Comparison of ENCODE assay signal across 8 cellular contexts in the genomic region with DNA sequence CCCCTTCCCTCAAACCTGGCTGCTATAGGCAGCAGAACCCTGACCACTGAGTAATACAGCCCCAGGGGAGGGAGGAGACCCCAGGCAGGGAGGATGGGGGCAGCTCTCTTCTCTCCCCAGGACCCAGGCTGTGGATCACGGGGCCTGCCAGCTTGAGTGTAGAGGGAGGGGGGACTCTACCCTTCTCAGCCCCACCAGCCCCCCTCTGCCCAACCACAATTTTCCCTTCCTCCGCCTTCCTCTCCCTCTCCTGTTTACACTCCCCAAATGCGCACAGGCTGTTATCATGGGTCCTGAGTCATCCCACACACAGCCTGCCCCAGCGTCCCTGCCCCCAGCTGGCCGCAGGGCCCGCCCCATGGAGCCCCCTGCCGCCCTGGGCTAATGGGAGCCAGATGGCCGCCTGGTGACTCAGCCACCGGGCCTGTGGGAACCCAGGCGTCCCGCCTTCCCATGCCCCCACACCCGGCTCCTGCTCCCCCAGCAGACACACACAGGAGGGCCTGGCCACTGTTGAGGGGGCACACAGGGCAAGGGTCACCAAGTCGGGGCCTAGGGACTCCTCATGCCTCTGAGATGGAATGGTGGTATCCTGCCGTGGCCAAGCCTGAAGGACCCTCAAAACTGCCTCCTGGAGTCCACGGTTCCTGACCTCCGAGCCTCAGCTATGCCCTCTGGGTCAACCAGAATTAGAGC. TPM values are rescaled to one million over a fixed set of nuclear protein-coding genes. Genes with fewer than 3 reads are reported as not detected.
A peak's percentile ranks its signal among the peaks of the same experiment; 100 is the strongest.
DNase-seq lines count a peak whose midpoint lies in the region; ATAC-seq, FAIRE-seq and TF ChIP-seq lines count a peak whose summit lies in the region.

No MANE protein-coding gene starts in this region.

- peaks cover 3% of the 10 kb centered on the region; the same call in 1 of the 2 replicates for H3K36me3 ChIP-seq in PC-3 (ENCODE audit: low read depth, low read length)
- peaks cover 6% of the 10 kb centered on the region for H3K36me3 ChIP-seq in mesendoderm (ENCODE audit: control insufficient read depth, insufficient read depth, low read length)

- peak overlapping the region; percentile 89 for H3K18ac ChIP-seq in mesendoderm (ENCODE audit: low read length)

- BruUV-seq in PC-3 (replicated peaks; lab: Mats Ljungman, UMichigan): no TSS peak

- H2AK5ac ChIP-seq in mesendoderm (ENCODE audit: low read length): peak overlapping the region; percentile 40

- DNase-seq in Daoy (ENCODE audit: low read depth): peak; percentile 98
- DNase-seq in PC-3: peak; percentile 72
- DNase-seq in dedifferentiated amniotic fluid mesenchymal stem cell (ENCODE audit: extremely low spot score): peak; percentile 89
- DNase-seq in mesendoderm: peak; percentile 90
- DNase-seq in urothelium cell line (ENCODE audit: low spot score): peak; percentile 90
- DNase-seq in mesenteric fat pad (ENCODE audit: low spot score): no peak
- DNase-seq in activated CD4-positive, CD25-positive, alpha-beta regulatory T cell treated with anti-CD3 and anti-CD28 coated beads, Interleukin-2, amount 50 U/mL, for 72 hours: no peak

- H2BK15ac ChIP-seq in mesendoderm (replicated peaks; ENCODE audit: low read depth): no peak overlapping the region

- no peaks in the 10 kb centered on the region for H4K20me1 ChIP-seq in PC-3 (ENCODE audit: low read length)

- H3K4me1 ChIP-seq in PC-3 (ENCODE audit: insufficient read depth, low read length) (peaks cover 67% of the 10 kb centered on the region), mesendoderm (ENCODE audit: control insufficient read depth, low read depth, low read length) (peaks cover 39% of the 10 kb centered on the region)

- POLR2A ChIA-PET in PC-3 (lab: Charles Lee; ENCODE audit: unreplicated experiment): no interaction called here

- no peak overlapping the region for H2AFZ ChIP-seq in PC-3 (ENCODE audit: low read length)

- H3K56ac ChIP-seq in mesendoderm (ENCODE audit: low read length): peak overlapping the region; percentile 70

- H3K9me2 ChIP-seq in PC-3 (replicated peaks; ENCODE audit: low read length): no peaks in the 10 kb centered on the region

- ATAC-seq in PC-3: peak; percentile 36
- no peak for ATAC-seq in activated CD4-positive, CD25-positive, alpha-beta regulatory T cell treated with anti-CD3 and anti-CD28 coated beads, Interleukin-2, amount 50 U/mL, for 24 hours

- no peaks in the 10 kb centered on the region for H3K9me3 ChIP-seq in PC-3 (ENCODE audit: low read length)

- H2BK5ac ChIP-seq in mesendoderm (ENCODE audit: low read length): peak overlapping the region; percentile 95

- WGBS in mesendoderm (ENCODE audit: extremely low coverage, insufficient coverage, low lambda C conversion rate): no CpG with 5 or more reads among the region's 16 CpGs

- peak overlapping the region; percentile 28 for H4K8ac ChIP-seq in mesendoderm (ENCODE audit: low read depth, low read length)

- peak overlapping the region; percentile 74 for H2BK120ac ChIP-seq in mesendoderm (ENCODE audit: low read depth, low read length)

- intact Hi-C loops in PC-3 (cut with micrococcal nuclease): no loop called here

- H3K4me2 ChIP-seq in PC-3 (ENCODE audit: low read length) (peak overlapping the region; percentile 69), mesendoderm (ENCODE audit: low read length) (no peak overlapping the region)

- H3K4me3 ChIP-seq in PC-3 (ENCODE audit: low read length) (no peak overlapping the region), mesendoderm (ENCODE audit: low read length) (no peak overlapping the region)

- H3K4ac ChIP-seq in mesendoderm (ENCODE audit: low read depth, low read length): peak overlapping the region; percentile 97

- peak overlapping the region; percentile 97 for H3K27ac ChIP-seq in PC-3 (ENCODE audit: low read length)
- peak overlapping the region; percentile 99 for H3K27ac ChIP-seq in mesendoderm (ENCODE audit: low read depth, low read length)

- H3K27me3 ChIP-seq in PC-3 (ENCODE audit: low read length) (no peaks in the 10 kb centered on the region), mesendoderm (ENCODE audit: insufficient read depth, low read length, poor library complexity) (no peaks in the 10 kb centered on the region)

- FAIRE-seq in urothelium cell line (lab: Jason Lieb, UNC): peak; percentile 94

- H3K23ac ChIP-seq in mesendoderm (ENCODE audit: low read length): peak overlapping the region; percentile 59

- peaks cover 4% of the 10 kb centered on the region for H3K79me1 ChIP-seq in mesendoderm (ENCODE audit: low read length)

- H3K79me2 ChIP-seq in PC-3 (ENCODE audit: low read length) (peaks cover 6% of the 10 kb centered on the region), mesendoderm (ENCODE audit: control insufficient read depth, insufficient read depth, low read length) (peaks cover 2% of the 10 kb centered on the region)

- peak overlapping the region; percentile 10 for H4K5ac ChIP-seq in mesendoderm (ENCODE audit: low read length)

- no peak for TF ChIP-seq CTCF in PC-3 (conservative IDR thresholded peaks at IDR 0.05; ENCODE audit: low read depth, low read length)

- H3F3A ChIP-seq in PC-3 (ENCODE audit: low read length, unreplicated experiment): peaks cover 7% of the 10 kb centered on the region

- H3K9ac ChIP-seq in PC-3 (ENCODE audit: low read length) (peak overlapping the region; percentile 79), mesendoderm (ENCODE audit: low read length) (peak overlapping the region; percentile 53)

- CTCF ChIA-PET in PC-3 (lab: Charles Lee): no interaction called here

RNA-seq across cellular contexts. Expression of a gene that starts 13.6 kb away (rescaled TPM):
- total RNA-seq in Daoy (2014; rRNA removed; shearing (Covaris generic)): 16.0 and 16.9 TPM in 2 replicates
- total RNA-seq in PC-3 (2014; rRNA removed) (18.3 and 18.4 TPM in 2 replicates), mesenteric fat pad (20.5 TPM)
- polyA plus RNA-seq in mesendoderm (2013, experiment 1 of 2): 33.2 TPM
- polyA plus RNA-seq in mesendoderm (2013, experiment 2 of 2): 32.2 TPM

RNA-seq across cellular contexts. Expression of a gene that starts 30.1 kb away (rescaled TPM):
- 9.1 and 35.6 TPM in 2 replicates for total RNA-seq in Daoy (2014; rRNA removed; shearing (Covaris generic))
- total RNA-seq in PC-3 (2014; rRNA removed) (16.4 and 23.4 TPM in 2 replicates), mesenteric fat pad (54.3 TPM)
- 36.8 TPM for polyA plus RNA-seq in mesendoderm (2013, experiment 1 of 2)
- polyA plus RNA-seq in mesendoderm (2013, experiment 2 of 2): 35.2 TPM

RNA-seq across cellular contexts. Expression of a gene that starts 40.4 kb away (rescaled TPM):
- total RNA-seq in Daoy (2014; rRNA removed; shearing (Covaris generic)): 4.9 and 14.8 TPM in 2 replicates
- total RNA-seq in PC-3 (2014; rRNA removed) (3.8 and 4.4 TPM in 2 replicates), mesenteric fat pad (3.5 TPM)
- 3.4 TPM for polyA plus RNA-seq in mesendoderm (2013, experiment 1 of 2)
- polyA plus RNA-seq in mesendoderm (2013, experiment 2 of 2): 3.5 TPM

RNA-seq across cellular contexts. Expression of a gene that starts 52.8 kb away (rescaled TPM):
- total RNA-seq in Daoy (2014; rRNA removed; shearing (Covaris generic)): 1.6 and 1.7 TPM in 2 replicates
- total RNA-seq in PC-3 (2014; rRNA removed): 2.4 and 3.6 TPM in 2 replicates
- 3.0 TPM for polyA plus RNA-seq in mesendoderm (2013, experiment 1 of 2)
- 2.9 TPM for polyA plus RNA-seq in mesendoderm (2013, experiment 2 of 2)
- 10.0 TPM for total RNA-seq in mesenteric fat pad

RNA-seq across cellular contexts. Expression of a gene that starts 59.4 kb away (rescaled TPM):
- total RNA-seq in Daoy (2014; rRNA removed; shearing (Covaris generic)): 148 and 172 TPM in 2 replicates
- total RNA-seq in PC-3 (2014; rRNA removed): 158 and 198 TPM in 2 replicates
- 241 TPM for polyA plus RNA-seq in mesendoderm (2013, experiment 1 of 2)
- 240 TPM for polyA plus RNA-seq in mesendoderm (2013, experiment 2 of 2)
- total RNA-seq in mesenteric fat pad: 143 TPM

Comparison
In these comparisons a context has a peak if more than half of its experiments do, and no peak if none do; other contexts are left out.
1. DNase-seq: peak in Daoy (single experiment), PC-3 (single experiment), dedifferentiated amniotic fluid mesenchymal stem cell (single experiment), mesendoderm (single experiment) and urothelium cell line (single experiment); none in mesenteric fat pad (single experiment) and activated CD4-positive, CD25-positive, alpha-beta regulatory T cell treated with anti-CD3 and anti-CD28 coated beads, Interleukin-2, amount 50 U/mL, for 72 hours (single experiment).